ENCODE assay signal across 37 cellular contexts in genomic region chr1:33802268-33802667, GRCh38.
DNase-seq lines count a peak whose midpoint lies in the region; ATAC-seq, FAIRE-seq and TF ChIP-seq lines count a peak whose summit lies in the region.
"Had no signal": no experiment of that assay in that cellular context is flagged by ENCODE, and none has a peak within 500 bp of the region (broad histone marks: within the 10 kb centered on the region; RNA-seq: fewer than 3 reads in every experiment).

No MANE protein-coding gene starts in this region.

- no peak overlapping the region for H3K27ac Mint-ChIP-seq in activated CD8-positive, alpha-beta memory T cell treated with anti-CD3 and anti-CD28 coated beads, Interleukin-2, amount 10 ng/mL, durations not matched to agents 7 days and 5 days
- H3K27ac Mint-ChIP-seq: B cell; CD14-positive monocyte; CD4-positive, alpha-beta memory T cell; CD4-positive, alpha-beta T cell; CD4-positive, CD25-positive, alpha-beta regulatory T cell; CD8-positive, alpha-beta memory T cell; CD8-positive, alpha-beta T cell had no signal

- no peak for ATAC-seq in activated CD8-positive, alpha-beta memory T cell treated with anti-CD3 and anti-CD28 coated beads, Interleukin-2, amount 10 ng/mL, durations not matched to agents 7 days and 5 days
- no peak for ATAC-seq in HG03159 (IDR thresholded peaks at IDR 0.05; ENCODE audit: unreplicated experiment)
- ATAC-seq in pancreas = no peak
- ATAC-seq: A549; CD8-positive, alpha-beta T cell had no signal

- no peaks in the 10 kb centered on the region for H3K9me3 ChIP-seq in pancreas
- H3K9me3 ChIP-seq: A549, BE2C, Caco-2 had no signal

- peaks cover 3% of the 10 kb centered on the region for H3K9me3 Mint-ChIP-seq in activated CD8-positive, alpha-beta memory T cell treated with anti-CD3 and anti-CD28 coated beads, Interleukin-2, amount 10 ng/mL, durations not matched to agents 7 days and 5 days (ENCODE audit: low read depth)

- no peaks in the 10 kb centered on the region for H3K36me3 ChIP-seq in pancreas
- H3K36me3 ChIP-seq: BE2C; BLaER1; BLaER1 treated with 17β-estradiol and CSF1 and Interleukin-3, amounts not matched to agents 10 nM and 100 nM had no signal

- no peaks in the 10 kb centered on the region for H3K4me1 Mint-ChIP-seq in activated CD8-positive, alpha-beta memory T cell treated with anti-CD3 and anti-CD28 coated beads, Interleukin-2, amount 10 ng/mL, durations not matched to agents 7 days and 5 days
- H3K4me1 Mint-ChIP-seq: B cell; CD14-positive monocyte; CD4-positive, alpha-beta memory T cell; CD4-positive, CD25-positive, alpha-beta regulatory T cell; CD8-positive, alpha-beta memory T cell had no signal

- H3K27ac ChIP-seq in coronary artery (no peak overlapping the region), pancreas (no peak overlapping the region)
- H3K27ac ChIP-seq: 22Rv1; A549; BLaER1; BLaER1 treated with 17β-estradiol and CSF1 and Interleukin-3, amounts not matched to agents 10 nM and 100 nM; C4-2B had no signal

- no peak overlapping the region for H3K4me3 ChIP-seq in coronary artery
- no peak overlapping the region for H3K4me3 ChIP-seq in pancreas
- H3K4me3 ChIP-seq: A549; BLaER1; BLaER1 treated with 17β-estradiol and CSF1 and Interleukin-3, amounts not matched to agents 10 nM and 100 nM had no signal

- DNase-seq in activated CD8-positive, alpha-beta memory T cell treated with anti-CD3 and anti-CD28 coated beads for 24 hours = peak; percentile 13
- no peak for DNase-seq in activated CD8-positive, alpha-beta memory T cell treated with anti-CD3 and anti-CD28 coated beads, Interleukin-2, amount 10 ng/mL, durations not matched to agents 7 days and 5 days
- peak; percentile 28 for DNase-seq in coronary artery (ENCODE audit: low spot score)
- peak; percentile 25 for DNase-seq in islet precursor cell
- peak; percentile 68 for DNase-seq in mesenteric fat pad (ENCODE audit: low spot score)
- DNase-seq in pancreas = no peak
- DNase-seq in activated gamma-delta T cell (lab: John Stamatoyannopoulos, UW) = no peak
- DNase-seq: 8988T; ACHN; AML-193; BE2C; C1 segment of cervical spinal cord; Caco-2; Calu3; CD4-positive, alpha-beta memory T cell; CD4-positive, alpha-beta T cell; CD4-positive, CD25-positive, alpha-beta regulatory T cell; CD8-positive, alpha-beta memory T cell; CD8-positive, alpha-beta T cell; COR-L47; DMS 273 treated with DMSO at 0.1 percent for 48 hours; DMS153; DMS53; DMS79; DMS79 treated with DMSO at 0.1 percent for 48 hours; DND-41; EL had no signal

- CTCF ChIA-PET in activated CD8-positive, alpha-beta memory T cell treated with anti-CD3 and anti-CD28 coated beads, Interleukin-2, amount 10 ng/mL, durations not matched to agents 7 days and 5 days (lab: Charles Lee) = no interaction called here

- no peak overlapping the region for H3K4me3 Mint-ChIP-seq in activated CD8-positive, alpha-beta memory T cell treated with anti-CD3 and anti-CD28 coated beads, Interleukin-2, amount 10 ng/mL, durations not matched to agents 7 days and 5 days
- H3K4me3 Mint-ChIP-seq: B cell; CD14-positive monocyte; CD4-positive, alpha-beta memory T cell; CD4-positive, alpha-beta T cell; CD8-positive, alpha-beta memory T cell; CD8-positive, alpha-beta T cell had no signal

- H3K27me3 Mint-ChIP-seq in activated CD8-positive, alpha-beta memory T cell treated with anti-CD3 and anti-CD28 coated beads, Interleukin-2, amount 10 ng/mL, durations not matched to agents 7 days and 5 days = no peaks in the 10 kb centered on the region
- H3K27me3 Mint-ChIP-seq: CD4-positive, CD25-positive, alpha-beta regulatory T cell had no signal

- TF ChIP-seq CTCF in coronary artery (IDR thresholded peaks at IDR 0.05) = no peak
- no peak for TF ChIP-seq CTCF in pancreas (IDR thresholded peaks at IDR 0.05)

- FAIRE-seq in pancreas (lab: Jason Lieb, UNC) = no peak
- FAIRE-seq: A204.1, A549, D721Med had no signal

- no peaks in the 10 kb centered on the region for H3K36me3 Mint-ChIP-seq in activated CD8-positive, alpha-beta memory T cell treated with anti-CD3 and anti-CD28 coated beads, Interleukin-2, amount 10 ng/mL, durations not matched to agents 7 days and 5 days
- H3K36me3 Mint-ChIP-seq: CD14-positive monocyte; CD4-positive, alpha-beta memory T cell; CD4-positive, CD25-positive, alpha-beta regulatory T cell; CD8-positive, alpha-beta T cell had no signal

- no peaks in the 10 kb centered on the region for H3K27me3 ChIP-seq in pancreas
- H3K27me3 ChIP-seq: BE2C; BLaER1; BLaER1 treated with 17β-estradiol and CSF1 and Interleukin-3, amounts not matched to agents 10 nM and 100 nM had no signal

- H3K4me1 ChIP-seq in pancreas = no peaks in the 10 kb centered on the region
- H3K4me1 ChIP-seq: A549; BE2C; BLaER1; BLaER1 treated with 17β-estradiol and CSF1 and Interleukin-3, amounts not matched to agents 10 nM and 100 nM; Caco-2 had no signal

- intact Hi-C loops in pancreas (cut with DNase I) = no loop called here

- WGBS in pancreas, 2 donors = 96 to 100% methylated on average over 2 of the region's 2 CpGs

Comparison
In these comparisons a context has a peak if more than half of its experiments do, and no peak if none do; other contexts are left out.
1. DNase-seq: peak in activated CD8-positive, alpha-beta memory T cell treated with anti-CD3 and anti-CD28 coated beads for 24 hours (single experiment), coronary artery (single experiment), islet precursor cell (single experiment) and mesenteric fat pad (single experiment); none in activated CD8-positive, alpha-beta memory T cell treated with anti-CD3 and anti-CD28 coated beads, Interleukin-2, amount 10 ng/mL, durations not matched to agents 7 days and 5 days (single experiment), pancreas (0 of 6) and activated gamma-delta T cell (single experiment).